12 cellular contexts compared by ENCODE assay signal in the genomic region with DNA sequence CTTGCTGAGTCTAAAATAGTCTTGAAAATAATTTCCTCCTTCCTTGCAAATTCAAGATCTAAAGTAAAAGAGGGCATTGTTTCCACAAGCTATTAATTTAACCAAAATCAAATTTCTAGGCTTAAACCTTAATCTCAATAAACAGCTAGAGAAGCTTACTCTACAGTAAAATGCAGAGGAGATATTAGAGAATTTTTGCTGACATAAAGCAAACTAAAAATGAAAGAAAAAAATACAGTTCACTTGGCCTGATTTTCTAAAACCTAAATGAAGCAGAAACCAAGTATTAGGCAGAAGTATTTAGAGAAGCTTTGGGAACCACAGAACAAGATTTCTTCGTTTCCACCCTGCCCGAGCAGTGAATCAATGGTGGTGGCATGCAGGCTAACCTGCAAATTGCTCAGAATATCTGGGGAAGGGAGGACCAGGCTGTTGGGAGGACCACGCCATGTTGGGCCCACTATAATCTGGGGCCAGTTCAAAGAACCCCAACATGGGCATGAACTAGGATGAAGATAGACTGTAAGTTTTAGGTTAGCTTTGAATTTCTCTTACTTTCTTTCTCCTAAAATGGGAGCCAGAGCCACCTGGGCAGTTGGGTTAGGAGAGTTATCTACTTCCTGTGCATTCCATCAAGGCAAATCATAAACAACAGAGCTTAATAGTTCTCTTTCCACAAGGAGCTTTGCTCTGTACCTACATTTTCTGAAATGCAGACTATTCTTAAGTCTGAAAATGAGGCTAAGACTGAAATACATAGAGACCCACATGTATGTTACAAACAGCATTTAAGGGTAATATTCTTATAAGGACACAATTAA. TPM values are rescaled to one million over a fixed set of nuclear protein-coding genes. Genes with fewer than 3 reads are reported as not detected.
DNase-seq lines count a peak whose midpoint lies in the region; ATAC-seq and TF ChIP-seq lines count a peak whose summit lies in the region.
"Had no signal": no experiment of that assay in that cellular context is flagged by ENCODE, and none has a peak within 500 bp of the region (broad histone marks: within the 10 kb centered on the region; RNA-seq: fewer than 3 reads in every experiment).

No MANE protein-coding gene starts in this region.

- H3K4me1 ChIP-seq in Panc1 (ENCODE audit: control insufficient read depth, insufficient read depth, low read length) (peaks cover 78% of the 10 kb centered on the region), thoracic aorta (ENCODE audit: control insufficient read depth in 1 of 2, low read depth in 2 of 2) (peaks cover 26 to 63% of the 10 kb centered on the region in 2 donors)

- H3K27me3 ChIP-seq in Panc1 (ENCODE audit: control insufficient read depth, insufficient read depth, low read length): no peaks in the 10 kb centered on the region; the same call in 1 of the 2 replicates
- no peaks in the 10 kb centered on the region for H3K27me3 ChIP-seq in thoracic aorta (replicated peaks; ENCODE audit: insufficient read depth)

- intact Hi-C loops in Panc1 (cut with micrococcal nuclease; ENCODE audit: unreplicated experiment): loop anchor here (5.0 kb wide), 1 partner anchor 148 kb away; no protein-coding TSS in a partner anchor

- no peaks in the 10 kb centered on the region for H3K9me3 ChIP-seq in Panc1 (ENCODE audit: control insufficient read depth, insufficient read depth, low read depth, low read length)
- H3K9me3 ChIP-seq in thoracic aorta: no peaks in the 10 kb centered on the region

- ATAC-seq in Panc1 (no peak), thoracic aorta (ENCODE audit: insufficient number of reproducible peaks, low FRiP score, low read depth) (no peak)
- ATAC-seq: stimulated activated naive B cell treated with anti-CD40 and anti-IgM and Interleukin-4, amounts not matched to agents 10 μg/mL and 1 μg/mL and 100 μg/mL, for 72 hours had no signal

- TF ChIP-seq CTCF in Panc1 (IDR thresholded peaks at IDR 0.05) (no peak), thoracic aorta (IDR thresholded peaks at IDR 0.05) (no peak)

- DNase-seq in Panc1 (ENCODE audit: low read depth, low spot score): no peak
- peak; percentile 9 for DNase-seq in cerebellar cortex (ENCODE audit: low spot score)
- DNase-seq in kidney glomerular epithelial cell (lab: John Stamatoyannopoulos, UW): peak; percentile 23
- DNase-seq in thoracic aorta (ENCODE audit: low spot score): no peak
- no peak for DNase-seq in NCI-H510A (lab: John Stamatoyannopoulos, UW)
- DNase-seq in COR-L47 (lab: John Stamatoyannopoulos, UW): no peak
- DNase-seq in NCI-H446 (lab: John Stamatoyannopoulos, UW): no peak
- no peak for DNase-seq in iPS-NIHi7 (ENCODE audit: extremely low spot score)
- DNase-seq: activated naive CD4-positive, alpha-beta T cell treated with anti-CD3 and anti-CD28 coated beads, Interleukin-2, amount 10 ng/mL, durations not matched to agents 7 days and 5 days; NCI-H1694 treated with DMSO at 0.1 percent for 48 hours; stimulated activated CD4-positive, alpha-beta T cell treated with anti-CD3 and anti-CD28 coated beads, Interleukin-2, amount 100 ng/mL, for 24 hours; stimulated activated naive B cell treated with anti-CD40 and anti-IgM and Interleukin-4, amounts not matched to agents 10 μg/mL and 1 μg/mL and 100 μg/mL, for 72 hours had no signal

- POLR2A ChIA-PET in Panc1 (lab: Charles Lee): no interaction called here

- H3K36me3 ChIP-seq in Panc1 (ENCODE audit: control insufficient read depth, insufficient read depth, low read length) (peaks cover 25% of the 10 kb centered on the region; the same call in 1 of the 2 replicates), thoracic aorta (no peaks in the 10 kb centered on the region)

- CTCF ChIA-PET in Panc1 (lab: Charles Lee): interaction anchor here (0.6 to 0.7 kb wide), 2 partner anchors 124 to 147 kb away, joined by 3 to 6 read pairs; no protein-coding TSS in a partner anchor

- no TSS peak for BruUV-seq in Panc1 (replicated peaks; lab: Mats Ljungman, UMichigan)

- in situ Hi-C loops in Panc1 (cut with HindIII; ENCODE audit: low pct_unique_long_range_greater_than_20kb, low sequenced_read_pairs): no loop called here

- H3K27ac ChIP-seq in Panc1 (ENCODE audit: low read length) (peak overlapping the region; percentile 90), thoracic aorta (peak overlapping the region; percentile 3 to 84)

- H3K4me3 ChIP-seq in Panc1 (ENCODE audit: low read depth in 2 of 2, low read length in 2 of 2) (peak overlapping the region; percentile 7 to 11; a peak in 2 of 4 replicates), thoracic aorta (no peak overlapping the region)

RNA-seq across cellular contexts. Expression of gene LAMB1, which starts 4.1 kb away (rescaled TPM):
- total RNA-seq in Panc1 (2021; ENCODE audit: unreplicated experiment) (204 TPM), thoracic aorta (100 to 1,000 TPM; 144 to 296 TPM)
- 141 TPM for polyA plus RNA-seq in Panc1 (2012; ENCODE audit: insufficient read length)

Comparison
In these comparisons a context has a peak if more than half of its experiments do, and no peak if none do; other contexts are left out.
1. DNase-seq: peak in cerebellar cortex (single experiment) and kidney glomerular epithelial cell (single experiment); none in Panc1 (single experiment), thoracic aorta (single experiment), NCI-H510A (single experiment), COR-L47 (single experiment), NCI-H446 (0 of 2) and iPS-NIHi7 (single experiment).